ENCODE assay signal across 13 cellular contexts in genomic region chr15:79811406-79812405, GRCh38.
DNase-seq lines count a peak whose midpoint lies in the region; ATAC-seq and TF ChIP-seq lines count a peak whose summit lies in the region.
"Had no signal": no experiment of that assay in that cellular context is flagged by ENCODE, and none has a peak within 500 bp of the region (broad histone marks: within the 10 kb centered on the region; RNA-seq: fewer than 3 reads in every experiment).

No MANE protein-coding gene starts in this region.

- H3K9me3 ChIP-seq in SJCRH30 (replicated peaks) (no peaks in the 10 kb centered on the region), gastrocnemius medialis (no peaks in the 10 kb centered on the region), PC-9 (ENCODE audit: insufficient read depth, low read depth) (no peaks in the 10 kb centered on the region)

- no peaks in the 10 kb centered on the region for H3K36me3 ChIP-seq in SJCRH30
- no peaks in the 10 kb centered on the region for H3K36me3 ChIP-seq in gastrocnemius medialis
- H3K36me3 ChIP-seq in PC-9 (ENCODE audit: low read depth) = no peaks in the 10 kb centered on the region
- H3K36me3 ChIP-seq: tibial nerve had no signal

- DNase-seq in HFF-Myc (ENCODE audit: extremely low read depth, low read depth) (peak; percentile 15), SJCRH30 (peak; percentile 58 to 64), globus pallidus (ENCODE audit: low spot score) (peak; percentile 11), gastrocnemius medialis (peak; percentile 69 to 81), PC-9 (no peak), OCI-M2 (lab: John Stamatoyannopoulos, UW; ENCODE audit: unreplicated experiment) (no peak), SKM-1 (lab: John Stamatoyannopoulos, UW; ENCODE audit: unreplicated experiment) (no peak)
- DNase-seq: effector CD4-positive, alpha-beta T cell; mesendoderm; stimulated activated CD4-positive, alpha-beta T cell treated with anti-CD3 and anti-CD28 coated beads, Interleukin-1b, Interleukin-23, amount 100 ng/mL, for 48 hours; T-cell had no signal

- no peak for TF ChIP-seq POLR2A in gastrocnemius medialis (IDR thresholded peaks at IDR 0.05)

- H3K27ac ChIP-seq in SJCRH30 (no peak overlapping the region), gastrocnemius medialis (no peak overlapping the region), PC-9 (no peak overlapping the region)
- H3K27ac ChIP-seq: tibial nerve had no signal

- H2AFZ ChIP-seq in PC-9 = no peak overlapping the region

- no TSS peak for BruUV-seq in PC-9 (replicated peaks; lab: Mats Ljungman, UMichigan)

- POLR2A ChIA-PET in PC-9 (lab: Charles Lee; ENCODE audit: unreplicated experiment) = no interaction called here

- ATAC-seq in gastrocnemius medialis = peak; percentile 88 to 89
- ATAC-seq in GM18907 (IDR thresholded peaks at IDR 0.05; ENCODE audit: unreplicated experiment) = no peak
- ATAC-seq: T-cell had no signal

- no peaks in the 10 kb centered on the region for H3K9me2 ChIP-seq in PC-9 (ENCODE audit: insufficient read depth)

- in situ Hi-C loops in gastrocnemius medialis (cut with MboI; ENCODE audit: low sequenced_read_pairs in 4 of 4) = no loop called here

- no peaks in the 10 kb centered on the region for H3K27me3 ChIP-seq in SJCRH30
- no peaks in the 10 kb centered on the region for H3K27me3 ChIP-seq in gastrocnemius medialis
- H3K27me3 ChIP-seq in PC-9 (ENCODE audit: insufficient read depth, low read depth) = no peaks in the 10 kb centered on the region
- H3K27me3 ChIP-seq: tibial nerve had no signal

- no peaks in the 10 kb centered on the region for H3K79me2 ChIP-seq in PC-9 (ENCODE audit: low read depth)

- intact Hi-C loops in gastrocnemius medialis (cut with DNase I; ENCODE audit: low total_unique reads) (no loop called here), PC-9 (cut with micrococcal nuclease; ENCODE audit: unreplicated experiment) (no loop called here)

- H4K20me1 ChIP-seq in PC-9 (ENCODE audit: insufficient read depth) = no peaks in the 10 kb centered on the region

- CTCF ChIA-PET in PC-9 (lab: Charles Lee) = no interaction called here

- H3K4me1 ChIP-seq in SJCRH30 = no peaks in the 10 kb centered on the region
- peaks cover 13% of the 10 kb centered on the region in 2 donors for H3K4me1 ChIP-seq in gastrocnemius medialis
- no peaks in the 10 kb centered on the region for H3K4me1 ChIP-seq in PC-9 (replicated peaks; ENCODE audit: insufficient read depth)

- no peak overlapping the region for H3K4me3 ChIP-seq in HFF-Myc (replicated peaks; ENCODE audit: low read depth, low read length)
- no peak overlapping the region for H3K4me3 ChIP-seq in SJCRH30
- H3K4me3 ChIP-seq in gastrocnemius medialis = no peak overlapping the region
- no peak overlapping the region for H3K4me3 ChIP-seq in PC-9
- H3K4me3 ChIP-seq: tibial nerve had no signal

- TF ChIP-seq CTCF in HFF-Myc (IDR thresholded peaks at IDR 0.05; ENCODE audit: low read depth, low read length, missing control alignments) (no peak), gastrocnemius medialis (IDR thresholded peaks at IDR 0.05 in 4 of 5, conservative IDR thresholded peaks at IDR 0.05 in 1 of 5) (no peak), PC-9 (conservative IDR thresholded peaks at IDR 0.05) (no peak)

- no peaks in the 10 kb centered on the region for H3F3A ChIP-seq in PC-9 (ENCODE audit: insufficient read depth, low read depth)

- H3K4me2 ChIP-seq in PC-9 = no peak overlapping the region

Comparison
In these comparisons a context has a peak if more than half of its experiments do, and no peak if none do; other contexts are left out.
1. DNase-seq: peak in HFF-Myc (single experiment), SJCRH30 (2 of 2), globus pallidus (single experiment) and gastrocnemius medialis (2 of 2); none in PC-9 (0 of 2), OCI-M2 (single experiment) and SKM-1 (single experiment).